1 cellular context compared by ENCODE assay signal in the genomic region with DNA sequence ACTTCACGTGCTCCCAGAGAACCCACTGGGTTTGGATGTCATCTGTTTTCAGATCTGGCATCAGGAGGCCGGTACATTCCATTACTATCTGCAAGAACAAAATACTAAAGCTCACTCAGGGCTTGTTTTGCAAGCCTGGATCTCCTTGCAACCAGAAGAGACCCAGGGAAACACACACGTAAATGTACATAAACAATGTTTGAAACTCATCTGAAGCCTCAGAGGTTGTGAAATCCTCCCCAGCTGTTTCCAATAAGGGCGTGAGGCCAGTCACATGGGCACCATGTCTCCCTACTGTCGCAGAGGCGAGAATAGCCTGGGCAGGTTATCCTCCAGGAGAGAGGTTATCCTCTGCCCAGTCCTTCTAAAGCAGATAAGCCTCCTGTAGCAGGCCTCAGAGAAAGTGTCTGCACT.
TF ChIP-seq lines count a peak whose summit lies in the region.

No MANE protein-coding gene starts in this region.

TF ChIP-seq in HepG2, 621 proteins besides CTCF, POLR2A, EP300 and RAD21 (continued from another document and continues in another):
- no peak for TF ChIP-seq ZNF354B (CRISPR knock-in tag; IDR thresholded peaks at IDR 0.05)
- TF ChIP-seq ZNF275 (CRISPR knock-in tag; IDR thresholded peaks at IDR 0.05; ENCODE audit: borderline replicate concordance): no peak
- TF ChIP-seq ATAD3A (CRISPR knock-in tag; IDR thresholded peaks at IDR 0.05): no peak
- TF ChIP-seq, protein P1, sequence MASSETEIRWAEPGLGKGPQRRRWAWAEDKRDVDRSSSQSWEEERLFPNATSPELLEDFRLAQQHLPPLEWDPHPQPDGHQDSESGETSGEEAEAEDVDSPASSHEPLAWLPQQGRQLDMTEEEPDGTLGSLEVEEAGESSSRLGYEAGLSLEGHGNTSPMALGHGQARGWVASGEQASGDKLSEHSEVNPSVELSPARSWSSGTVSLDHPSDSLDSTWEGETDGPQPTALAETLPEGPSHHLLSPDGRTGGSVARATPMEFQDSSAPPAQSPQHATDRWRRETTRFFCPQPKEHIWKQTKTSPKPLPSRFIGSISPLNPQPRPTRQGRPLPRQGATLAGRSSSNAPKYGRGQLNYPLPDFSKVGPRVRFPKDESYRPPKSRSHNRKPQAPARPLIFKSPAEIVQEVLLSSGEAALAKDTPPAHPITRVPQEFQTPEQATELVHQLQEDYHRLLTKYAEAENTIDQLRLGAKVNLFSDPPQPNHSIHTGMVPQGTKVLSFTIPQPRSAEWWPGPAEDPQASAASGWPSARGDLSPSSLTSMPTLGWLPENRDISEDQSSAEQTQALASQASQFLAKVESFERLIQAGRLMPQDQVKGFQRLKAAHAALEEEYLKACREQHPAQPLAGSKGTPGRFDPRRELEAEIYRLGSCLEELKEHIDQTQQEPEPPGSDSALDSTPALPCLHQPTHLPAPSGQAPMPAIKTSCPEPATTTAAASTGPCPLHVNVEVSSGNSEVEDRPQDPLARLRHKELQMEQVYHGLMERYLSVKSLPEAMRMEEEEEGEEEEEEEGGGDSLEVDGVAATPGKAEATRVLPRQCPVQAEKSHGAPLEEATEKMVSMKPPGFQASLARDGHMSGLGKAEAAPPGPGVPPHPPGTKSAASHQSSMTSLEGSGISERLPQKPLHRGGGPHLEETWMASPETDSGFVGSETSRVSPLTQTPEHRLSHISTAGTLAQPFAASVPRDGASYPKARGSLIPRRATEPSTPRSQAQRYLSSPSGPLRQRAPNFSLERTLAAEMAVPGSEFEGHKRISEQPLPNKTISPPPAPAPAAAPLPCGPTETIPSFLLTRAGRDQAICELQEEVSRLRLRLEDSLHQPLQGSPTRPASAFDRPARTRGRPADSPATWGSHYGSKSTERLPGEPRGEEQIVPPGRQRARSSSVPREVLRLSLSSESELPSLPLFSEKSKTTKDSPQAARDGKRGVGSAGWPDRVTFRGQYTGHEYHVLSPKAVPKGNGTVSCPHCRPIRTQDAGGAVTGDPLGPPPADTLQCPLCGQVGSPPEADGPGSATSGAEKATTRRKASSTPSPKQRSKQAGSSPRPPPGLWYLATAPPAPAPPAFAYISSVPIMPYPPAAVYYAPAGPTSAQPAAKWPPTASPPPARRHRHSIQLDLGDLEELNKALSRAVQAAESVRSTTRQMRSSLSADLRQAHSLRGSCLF (CRISPR knock-in tag; IDR thresholded peaks at IDR 0.05; ENCODE audit: borderline replicate concordance): no peak
- TF ChIP-seq, protein P2, sequence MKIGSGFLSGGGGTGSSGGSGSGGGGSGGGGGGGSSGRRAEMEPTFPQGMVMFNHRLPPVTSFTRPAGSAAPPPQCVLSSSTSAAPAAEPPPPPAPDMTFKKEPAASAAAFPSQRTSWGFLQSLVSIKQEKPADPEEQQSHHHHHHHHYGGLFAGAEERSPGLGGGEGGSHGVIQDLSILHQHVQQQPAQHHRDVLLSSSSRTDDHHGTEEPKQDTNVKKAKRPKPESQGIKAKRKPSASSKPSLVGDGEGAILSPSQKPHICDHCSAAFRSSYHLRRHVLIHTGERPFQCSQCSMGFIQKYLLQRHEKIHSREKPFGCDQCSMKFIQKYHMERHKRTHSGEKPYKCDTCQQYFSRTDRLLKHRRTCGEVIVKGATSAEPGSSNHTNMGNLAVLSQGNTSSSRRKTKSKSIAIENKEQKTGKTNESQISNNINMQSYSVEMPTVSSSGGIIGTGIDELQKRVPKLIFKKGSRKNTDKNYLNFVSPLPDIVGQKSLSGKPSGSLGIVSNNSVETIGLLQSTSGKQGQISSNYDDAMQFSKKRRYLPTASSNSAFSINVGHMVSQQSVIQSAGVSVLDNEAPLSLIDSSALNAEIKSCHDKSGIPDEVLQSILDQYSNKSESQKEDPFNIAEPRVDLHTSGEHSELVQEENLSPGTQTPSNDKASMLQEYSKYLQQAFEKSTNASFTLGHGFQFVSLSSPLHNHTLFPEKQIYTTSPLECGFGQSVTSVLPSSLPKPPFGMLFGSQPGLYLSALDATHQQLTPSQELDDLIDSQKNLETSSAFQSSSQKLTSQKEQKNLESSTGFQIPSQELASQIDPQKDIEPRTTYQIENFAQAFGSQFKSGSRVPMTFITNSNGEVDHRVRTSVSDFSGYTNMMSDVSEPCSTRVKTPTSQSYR (CRISPR knock-in tag; IDR thresholded peaks at IDR 0.05; ENCODE audit: borderline replicate concordance): peak; percentile 27; the same call in 1 of the 2 replicates
- no peak for TF ChIP-seq ZNF549 (CRISPR knock-in tag; IDR thresholded peaks at IDR 0.05)
- no peak for TF ChIP-seq ZC3H13 (CRISPR knock-in tag; IDR thresholded peaks at IDR 0.05)
- TF ChIP-seq JUND (CRISPR knock-in tag; IDR thresholded peaks at IDR 0.05): no peak
- peak; percentile 61; the same call in 1 of the 2 replicates for TF ChIP-seq RERE (CRISPR knock-in tag; IDR thresholded peaks at IDR 0.05; ENCODE audit: low read depth)
- no peak for TF ChIP-seq KDM3A (CRISPR knock-in tag; IDR thresholded peaks at IDR 0.05; ENCODE audit: low read depth)
- TF ChIP-seq GATA4 (IDR thresholded peaks at IDR 0.05; ENCODE audit: borderline replicate concordance, low read depth): no peak; the same call in 1 of the 2 replicates
- TF ChIP-seq ZNF350 (CRISPR knock-in tag; IDR thresholded peaks at IDR 0.05; ENCODE audit: borderline replicate concordance, low read depth): no peak
- no peak for TF ChIP-seq KMT2B (CRISPR knock-in tag; IDR thresholded peaks at IDR 0.05)
- TF ChIP-seq MYC (CRISPR knock-in tag; IDR thresholded peaks at IDR 0.05; ENCODE audit: borderline replicate concordance): no peak
- TF ChIP-seq ZNF792 (CRISPR knock-in tag; IDR thresholded peaks at IDR 0.05): no peak
- no peak for TF ChIP-seq NONO (IDR thresholded peaks at IDR 0.05)
- no peak for TF ChIP-seq NONO (CRISPR knock-in tag; conservative IDR thresholded peaks at IDR 0.05)
- TF ChIP-seq ZNF12 (CRISPR knock-in tag; IDR thresholded peaks at IDR 0.05): peak; percentile 45; the same call in 1 of the 2 replicates
- peak; percentile 91 for TF ChIP-seq CEBPG (CRISPR knock-in tag; IDR thresholded peaks at IDR 0.05)
- TF ChIP-seq ZNF556 (CRISPR knock-in tag; IDR thresholded peaks at IDR 0.05; ENCODE audit: borderline replicate concordance): no peak
- TF ChIP-seq RFX1 (IDR thresholded peaks at IDR 0.05): no peak
- no peak for TF ChIP-seq SNAPC5 (CRISPR knock-in tag; IDR thresholded peaks at IDR 0.05; ENCODE audit: borderline replicate concordance)
- TF ChIP-seq NFIC (IDR thresholded peaks at IDR 0.05; ENCODE audit: low read length): no peak
- 0 out of 2 replicates have a peak, but pooled peaks have one; percentile 53 for TF ChIP-seq IRF2 (CRISPR knock-in tag; IDR thresholded peaks at IDR 0.05)
- TF ChIP-seq, protein P3, sequence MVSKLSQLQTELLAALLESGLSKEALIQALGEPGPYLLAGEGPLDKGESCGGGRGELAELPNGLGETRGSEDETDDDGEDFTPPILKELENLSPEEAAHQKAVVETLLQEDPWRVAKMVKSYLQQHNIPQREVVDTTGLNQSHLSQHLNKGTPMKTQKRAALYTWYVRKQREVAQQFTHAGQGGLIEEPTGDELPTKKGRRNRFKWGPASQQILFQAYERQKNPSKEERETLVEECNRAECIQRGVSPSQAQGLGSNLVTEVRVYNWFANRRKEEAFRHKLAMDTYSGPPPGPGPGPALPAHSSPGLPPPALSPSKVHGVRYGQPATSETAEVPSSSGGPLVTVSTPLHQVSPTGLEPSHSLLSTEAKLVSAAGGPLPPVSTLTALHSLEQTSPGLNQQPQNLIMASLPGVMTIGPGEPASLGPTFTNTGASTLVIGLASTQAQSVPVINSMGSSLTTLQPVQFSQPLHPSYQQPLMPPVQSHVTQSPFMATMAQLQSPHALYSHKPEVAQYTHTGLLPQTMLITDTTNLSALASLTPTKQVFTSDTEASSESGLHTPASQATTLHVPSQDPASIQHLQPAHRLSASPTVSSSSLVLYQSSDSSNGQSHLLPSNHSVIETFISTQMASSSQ (IDR thresholded peaks at IDR 0.05; ENCODE audit: low read depth): no peak
- TF ChIP-seq, protein P3 (CRISPR knock-in tag; IDR thresholded peaks at IDR 0.05; ENCODE audit: borderline replicate concordance): no peak
- no peak for TF ChIP-seq ATF3 (CRISPR knock-in tag; IDR thresholded peaks at IDR 0.05)
- peak; percentile 61; the same call in 1 of the 2 replicates for TF ChIP-seq HHEX (CRISPR knock-in tag; IDR thresholded peaks at IDR 0.05)
- peak; percentile 50 for TF ChIP-seq RXRB (CRISPR knock-in tag; IDR thresholded peaks at IDR 0.05; ENCODE audit: borderline replicate concordance)
- no peak for TF ChIP-seq GZF1 (CRISPR knock-in tag; IDR thresholded peaks at IDR 0.05)
- no peak for TF ChIP-seq CAMTA2 (CRISPR knock-in tag; IDR thresholded peaks at IDR 0.05; ENCODE audit: borderline replicate concordance)
- TF ChIP-seq SAFB2 (CRISPR knock-in tag; IDR thresholded peaks at IDR 0.05; ENCODE audit: borderline replicate concordance, low read depth): no peak
